Comparison of ENCODE assay signal across 33 cellular contexts in the genomic region with DNA sequence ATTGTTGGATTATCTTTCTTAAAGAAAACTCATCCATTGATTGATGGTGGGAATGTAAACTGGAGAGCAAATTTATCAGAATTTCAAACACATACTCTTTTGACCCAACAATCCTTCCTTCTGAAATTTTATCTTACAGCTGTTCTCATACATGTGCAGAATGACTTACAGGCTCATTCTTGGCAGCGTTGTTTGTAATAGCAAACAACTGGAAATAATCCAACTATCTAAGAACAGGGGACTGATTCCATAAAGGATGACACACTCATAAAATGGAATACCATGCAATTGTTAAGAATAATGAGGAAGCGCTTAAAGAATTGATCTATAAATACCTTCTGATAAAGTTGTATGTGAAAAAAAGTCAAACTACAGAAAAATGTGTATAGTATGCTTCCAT. TPM values are rescaled to one million over a fixed set of nuclear protein-coding genes. Genes with fewer than 3 reads are reported as not detected.
"Had no signal": no experiment of that assay in that cellular context is flagged by ENCODE, and none has a peak within 500 bp of the region (broad histone marks: within the 10 kb centered on the region; RNA-seq: fewer than 3 reads in every experiment).

No MANE protein-coding gene starts in this region.

- H3K27ac Mint-ChIP-seq: activated CD4-positive, alpha-beta memory T cell treated with anti-CD3 and anti-CD28 coated beads for 36 hours; activated CD4-positive, alpha-beta T cell treated with anti-CD3 and anti-CD28 coated beads for 36 hours; activated CD4-positive, alpha-beta T cell treated with anti-CD3 and anti-CD28 coated beads, Interleukin-2, amount 10 ng/mL, durations not matched to agents 24 days and 14 days; activated CD8-positive, alpha-beta memory T cell treated with anti-CD3 and anti-CD28 coated beads, Interleukin-2, amount 10 ng/mL, durations not matched to agents 7 days and 5 days; activated CD8-positive, alpha-beta T cell treated with anti-CD3 and anti-CD28 coated beads, Interleukin-2, amount 10 ng/mL, durations not matched to agents 7 days and 5 days; activated naive CD4-positive, alpha-beta T cell treated with anti-CD3 and anti-CD28 coated beads, Interleukin-2, amount 10 ng/mL, durations not matched to agents 7 days and 5 days; activated naive CD4-positive, alpha-beta T cell treated with anti-CD3 and anti-CD28 coated beads, Interleukin-2, amount 50 U/mL, for 72 hours; activated naive CD8-positive, alpha-beta T cell treated with anti-CD3 and anti-CD28 coated beads, Interleukin-2, amount 10 ng/mL, durations not matched to agents 7 days and 5 days; activated T-helper 1 cell treated with anti-CD3 and anti-CD28 coated beads, Interleukin-12 subunit alpha, Interleukin-12 subunit beta, Interleukin-2, Interleukin-4 antibody, amounts not matched to agents 30 ng/mL and 10 ng/mL and 1 ng/mL, durations not matched to agents 14 hours and 24 hours and 36 hours; activated T-helper 2 cell treated with anti-CD3 and anti-CD28 coated beads, Interferon-gamma antibody, Interleukin-2, Interleukin-4, amounts not matched to agents 10 μg/mL and 5 μg/mL and 100 μg/mL, durations not matched to agents 14 hours and 24 hours and 36 hours; dendritic cell treated with granulocyte-macrophage colony-stimulating factor and Interleukin-4, amounts not matched to agents 40 ng/mL and 50 ng/mL, for 4 days; effector memory CD8-positive, alpha-beta T cell had no signal

- H3K4me3 ChIP-seq: ascending aorta, breast epithelium, coronary artery, esophagus squamous epithelium, gastrocnemius medialis, heart left ventricle had no signal

- H3K27me3 Mint-ChIP-seq: activated CD4-positive, alpha-beta T cell treated with anti-CD3 and anti-CD28 coated beads, Interleukin-2, amount 10 ng/mL, durations not matched to agents 24 days and 14 days; activated naive CD4-positive, alpha-beta T cell treated with anti-CD3 and anti-CD28 coated beads, Interleukin-2, amount 10 ng/mL, durations not matched to agents 7 days and 5 days; brain; dendritic cell treated with granulocyte-macrophage colony-stimulating factor and Interleukin-4, amounts not matched to agents 40 ng/mL and 50 ng/mL, for 4 days had no signal

- H3K4me1 ChIP-seq: ascending aorta, breast epithelium, foreskin keratinocyte had no signal

- H3K36me3 Mint-ChIP-seq: activated CD4-positive, alpha-beta memory T cell treated with anti-CD3 and anti-CD28 coated beads for 36 hours; activated CD8-positive, alpha-beta memory T cell treated with anti-CD3 and anti-CD28 coated beads, Interleukin-2, amount 10 ng/mL, durations not matched to agents 7 days and 5 days; activated naive CD4-positive, alpha-beta T cell treated with anti-CD3 and anti-CD28 coated beads, Interleukin-2, amount 10 ng/mL, durations not matched to agents 7 days and 5 days; activated naive CD4-positive, alpha-beta T cell treated with anti-CD3 and anti-CD28 coated beads, Interleukin-2, amount 50 U/mL, for 72 hours; activated naive CD8-positive, alpha-beta T cell treated with anti-CD3 and anti-CD28 coated beads, Interleukin-2, amount 10 ng/mL, durations not matched to agents 7 days and 5 days had no signal

- H3K27ac ChIP-seq: ascending aorta, breast epithelium, coronary artery, epithelial cell of prostate, esophagus squamous epithelium, foreskin keratinocyte had no signal

- H3K9me3 ChIP-seq: ascending aorta, esophagus squamous epithelium, gastrocnemius medialis had no signal

- H3K9me3 Mint-ChIP-seq: activated CD4-positive, alpha-beta memory T cell treated with anti-CD3 and anti-CD28 coated beads for 36 hours; activated CD4-positive, alpha-beta T cell treated with anti-CD3 and anti-CD28 coated beads, Interleukin-2, amount 10 ng/mL, durations not matched to agents 24 days and 14 days; activated naive CD4-positive, alpha-beta T cell treated with anti-CD3 and anti-CD28 coated beads, Interleukin-2, amount 10 ng/mL, durations not matched to agents 7 days and 5 days; activated naive CD4-positive, alpha-beta T cell treated with anti-CD3 and anti-CD28 coated beads, Interleukin-2, amount 50 U/mL, for 72 hours; activated naive CD8-positive, alpha-beta T cell treated with anti-CD3 and anti-CD28 coated beads, Interleukin-2, amount 10 ng/mL, durations not matched to agents 7 days and 5 days; activated T-helper 2 cell treated with anti-CD3 and anti-CD28 coated beads, Interferon-gamma antibody, Interleukin-2, Interleukin-4, amounts not matched to agents 10 μg/mL and 5 μg/mL and 100 μg/mL, durations not matched to agents 14 hours and 24 hours and 36 hours; central memory CD8-positive, alpha-beta T cell; effector memory CD8-positive, alpha-beta T cell had no signal

- DNase-seq: activated CD4-positive, alpha-beta memory T cell treated with anti-CD3 and anti-CD28 coated beads for 36 hours; activated CD4-positive, alpha-beta T cell treated with anti-CD3 and anti-CD28 coated beads for 36 hours; activated CD4-positive, alpha-beta T cell treated with anti-CD3 and anti-CD28 coated beads, Interleukin-2, amount 10 ng/mL, durations not matched to agents 24 days and 14 days; activated CD4-positive, CD25-positive, alpha-beta regulatory T cell; activated CD4-positive, CD25-positive, alpha-beta regulatory T cell treated with anti-CD3 and anti-CD28 coated beads, Interleukin-2, amount 50 U/mL, for 72 hours; activated CD8-positive, alpha-beta memory T cell treated with anti-CD3 and anti-CD28 coated beads, Interleukin-2, amount 10 ng/mL, durations not matched to agents 7 days and 5 days; activated CD8-positive, alpha-beta memory T cell treated with anti-CD3 and anti-CD28 coated beads, Interleukin-2, amount 50 U/mL, for 4 hours; activated CD8-positive, alpha-beta T cell treated with anti-CD3 and anti-CD28 coated beads, Interleukin-2, amount 10 ng/mL, durations not matched to agents 7 days and 5 days; activated effector memory CD4-positive, alpha-beta T cell treated with anti-CD3 and anti-CD28 coated beads, Interleukin-2, amount 50 U/mL, for 16 hours; activated naive CD4-positive, alpha-beta T cell treated with anti-CD3 and anti-CD28 coated beads, Interleukin-2, amount 10 ng/mL, durations not matched to agents 7 days and 5 days; activated naive CD8-positive, alpha-beta T cell treated with anti-CD3 and anti-CD28 coated beads, Interleukin-2, amount 10 ng/mL, durations not matched to agents 7 days and 5 days; activated T-cell treated with anti-CD3 and anti-CD28 coated beads, Interleukin-2, amount 50 U/mL, for 1 hour; activated T-cell treated with anti-CD3 and anti-CD28 coated beads, Interleukin-2, amount 50 U/mL, for 48 hours; effector CD4-positive, alpha-beta T cell; effector memory CD8-positive, alpha-beta T cell; esophagus squamous epithelium; foreskin keratinocyte; gastrocnemius medialis; glutamatergic neuron; heart left ventricle; T-helper 2 cell had no signal

- H3K4me3 Mint-ChIP-seq: activated CD4-positive, alpha-beta memory T cell treated with anti-CD3 and anti-CD28 coated beads for 36 hours; activated CD4-positive, alpha-beta T cell treated with anti-CD3 and anti-CD28 coated beads for 36 hours; activated CD4-positive, alpha-beta T cell treated with anti-CD3 and anti-CD28 coated beads, Interleukin-2, amount 10 ng/mL, durations not matched to agents 24 days and 14 days; activated CD8-positive, alpha-beta memory T cell treated with anti-CD3 and anti-CD28 coated beads, Interleukin-2, amount 10 ng/mL, durations not matched to agents 7 days and 5 days; activated CD8-positive, alpha-beta T cell treated with anti-CD3 and anti-CD28 coated beads, Interleukin-2, amount 10 ng/mL, durations not matched to agents 7 days and 5 days; activated naive CD4-positive, alpha-beta T cell treated with anti-CD3 and anti-CD28 coated beads, Interleukin-2, amount 10 ng/mL, durations not matched to agents 7 days and 5 days; activated naive CD8-positive, alpha-beta T cell treated with anti-CD3 and anti-CD28 coated beads, Interleukin-2, amount 10 ng/mL, durations not matched to agents 7 days and 5 days; activated T-helper 1 cell treated with anti-CD3 and anti-CD28 coated beads, Interleukin-12 subunit alpha, Interleukin-12 subunit beta, Interleukin-2, Interleukin-4 antibody, amounts not matched to agents 30 ng/mL and 10 ng/mL and 1 ng/mL, durations not matched to agents 14 hours and 24 hours and 36 hours; brain; central memory CD8-positive, alpha-beta T cell; dendritic cell treated with granulocyte-macrophage colony-stimulating factor and Interleukin-4, amounts not matched to agents 40 ng/mL and 50 ng/mL, for 4 days; effector memory CD8-positive, alpha-beta T cell had no signal

- ATAC-seq: activated CD4-positive, alpha-beta T cell treated with anti-CD3 and anti-CD28 coated beads for 36 hours; activated CD8-positive, alpha-beta memory T cell treated with anti-CD3 and anti-CD28 coated beads, Interleukin-2, amount 10 ng/mL, durations not matched to agents 7 days and 5 days; activated CD8-positive, alpha-beta T cell treated with anti-CD3 and anti-CD28 coated beads, Interleukin-2, amount 10 ng/mL, durations not matched to agents 7 days and 5 days; activated naive CD4-positive, alpha-beta T cell treated with anti-CD3 and anti-CD28 coated beads, Interleukin-2, amount 50 U/mL, for 72 hours; effector memory CD8-positive, alpha-beta T cell; foreskin keratinocyte; gastrocnemius medialis had no signal

- H3K27me3 ChIP-seq: ascending aorta, breast epithelium, esophagus squamous epithelium, foreskin keratinocyte, gastrocnemius medialis, heart left ventricle had no signal

- H3K4me1 Mint-ChIP-seq: activated CD4-positive, alpha-beta T cell treated with anti-CD3 and anti-CD28 coated beads for 36 hours; activated CD4-positive, alpha-beta T cell treated with anti-CD3 and anti-CD28 coated beads, Interleukin-2, amount 10 ng/mL, durations not matched to agents 24 days and 14 days; activated CD8-positive, alpha-beta memory T cell treated with anti-CD3 and anti-CD28 coated beads, Interleukin-2, amount 10 ng/mL, durations not matched to agents 7 days and 5 days; activated naive CD4-positive, alpha-beta T cell treated with anti-CD3 and anti-CD28 coated beads, Interleukin-2, amount 10 ng/mL, durations not matched to agents 7 days and 5 days; activated naive CD8-positive, alpha-beta T cell treated with anti-CD3 and anti-CD28 coated beads, Interleukin-2, amount 10 ng/mL, durations not matched to agents 7 days and 5 days; central memory CD8-positive, alpha-beta T cell had no signal

- H3K36me3 ChIP-seq: ascending aorta, breast epithelium, esophagus squamous epithelium, gastrocnemius medialis had no signal

RNA-seq across cellular contexts. Expression of a gene that starts 24.0 kb away (rescaled TPM):
- total RNA-seq: activated CD4-positive, alpha-beta memory T cell treated with anti-CD3 and anti-CD28 coated beads for 36 hours; activated CD4-positive, alpha-beta T cell treated with anti-CD3 and anti-CD28 coated beads for 36 hours; activated CD4-positive, alpha-beta T cell treated with anti-CD3 and anti-CD28 coated beads, Interleukin-2, amount 10 ng/mL, durations not matched to agents 24 days and 14 days; activated CD8-positive, alpha-beta memory T cell treated with anti-CD3 and anti-CD28 coated beads for 36 hours; activated CD8-positive, alpha-beta memory T cell treated with anti-CD3 and anti-CD28 coated beads, Interleukin-2, amount 10 ng/mL, durations not matched to agents 7 days and 5 days; activated CD8-positive, alpha-beta T cell treated with anti-CD3 and anti-CD28 coated beads, Interleukin-2, amount 10 ng/mL, durations not matched to agents 7 days and 5 days; activated naive CD4-positive, alpha-beta T cell treated with anti-CD3 and anti-CD28 coated beads, Interleukin-2, amount 50 U/mL, for 72 hours; activated naive CD8-positive, alpha-beta T cell treated with anti-CD3 and anti-CD28 coated beads, Interleukin-2, amount 10 ng/mL, durations not matched to agents 7 days and 5 days; activated T-helper 1 cell treated with anti-CD3 and anti-CD28 coated beads, Interleukin-12 subunit alpha, Interleukin-12 subunit beta, Interleukin-2, Interleukin-4 antibody, amounts not matched to agents 30 ng/mL and 10 ng/mL and 1 ng/mL, durations not matched to agents 14 hours and 24 hours and 36 hours; activated T-helper 2 cell treated with anti-CD3 and anti-CD28 coated beads, Interferon-gamma antibody, Interleukin-2, Interleukin-4, amounts not matched to agents 10 μg/mL and 5 μg/mL and 100 μg/mL, durations not matched to agents 14 hours and 24 hours and 36 hours; T-helper 1 cell treated with Interleukin-12 subunit alpha and Interleukin-12 subunit beta and Interleukin-4 antibody, amounts not matched to agents 30 ng/mL and 1 ng/mL, for 36 hours had no signal
